Comparison of ENCODE assay signal across 22 cellular contexts in the genomic region with DNA sequence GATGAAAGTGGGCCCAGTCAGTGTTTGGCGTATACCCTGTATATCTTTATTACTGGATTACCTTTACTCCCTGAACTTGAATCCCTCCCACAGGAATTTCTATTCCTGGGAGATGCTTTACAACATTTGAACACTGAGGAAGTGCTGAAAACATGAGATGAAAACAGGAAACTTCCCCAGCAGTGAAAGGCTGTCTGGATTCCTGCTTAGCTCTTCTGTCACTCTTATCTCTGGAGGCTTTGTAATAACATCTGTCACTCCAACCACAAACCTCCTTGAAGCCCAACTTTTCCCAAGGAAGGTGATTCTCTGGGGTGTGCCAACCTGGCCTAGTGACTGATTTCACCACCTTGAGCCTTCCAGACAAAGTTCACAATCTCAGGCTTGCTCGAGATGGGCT.
"Had no signal": no experiment of that assay in that cellular context is flagged by ENCODE, and none has a peak within 500 bp of the region (broad histone marks: within the 10 kb centered on the region; RNA-seq: fewer than 3 reads in every experiment).

No MANE protein-coding gene starts in this region.

- H3K4me1 Mint-ChIP-seq: endodermal cell had no signal

- H3K4me3 ChIP-seq: coronary artery, heart left ventricle, lung, neural progenitor cell, ovary, stomach, thoracic aorta, transverse colon had no signal

- H3K9ac ChIP-seq: neural progenitor cell had no signal

- H3K27ac ChIP-seq: coronary artery, heart left ventricle, neural progenitor cell, ovary, stomach, thoracic aorta, transverse colon had no signal

- FAIRE-seq: frontal cortex, islet of Langerhans, small intestine had no signal

- H3K4me1 ChIP-seq: neural progenitor cell, stomach, transverse colon had no signal

- H3K9me3 ChIP-seq: heart left ventricle, ovary, stomach, thoracic aorta, transverse colon had no signal

- ATAC-seq: left ventricle myocardium superior; natural killer cell treated with Interleukin-12 subunit alpha and Interleukin-12 subunit beta and Interleukin-15 and Interleukin-18, amount 100 ng/mL, for 72 hours had no signal

- H3K27ac Mint-ChIP-seq: endodermal cell; natural killer cell treated with Interleukin-12 subunit alpha and Interleukin-12 subunit beta and Interleukin-15 and Interleukin-18, amount 100 ng/mL, for 72 hours; neural progenitor cell had no signal

- H3K4me2 ChIP-seq: neural progenitor cell had no signal

- H3K36me3 ChIP-seq: heart left ventricle, neural progenitor cell, ovary, stomach, thoracic aorta, transverse colon had no signal

- H3K36me3 Mint-ChIP-seq: natural killer cell treated with Interleukin-12 subunit alpha and Interleukin-12 subunit beta and Interleukin-15 and Interleukin-18, amount 100 ng/mL, for 72 hours; neural progenitor cell had no signal

- DNase-seq: effector CD4-positive, alpha-beta T cell; endodermal cell; heart left ventricle; hippocampal formation; left ventricle myocardium superior; mesendoderm; nucleus accumbens; ovary; right cardiac atrium; small intestine; stimulated activated CD4-positive, alpha-beta T cell treated with anti-CD3 and anti-CD28 coated beads, Interleukin-12 subunit alpha, Interleukin-12 subunit beta, amount 100 ng/mL, for 4 hours; stimulated activated naive CD4-positive, alpha-beta T cell; stomach; substantia nigra; transverse colon had no signal

- H2AFZ ChIP-seq: neural progenitor cell had no signal

- H3K27me3 ChIP-seq: heart left ventricle, neural progenitor cell, ovary, stomach, transverse colon had no signal

- H3K4me3 Mint-ChIP-seq: endodermal cell; natural killer cell treated with Interleukin-12 subunit alpha and Interleukin-12 subunit beta and Interleukin-15 and Interleukin-18, amount 100 ng/mL, for 72 hours; neural progenitor cell had no signal
